8 cellular contexts compared by ENCODE assay signal in the genomic region with DNA sequence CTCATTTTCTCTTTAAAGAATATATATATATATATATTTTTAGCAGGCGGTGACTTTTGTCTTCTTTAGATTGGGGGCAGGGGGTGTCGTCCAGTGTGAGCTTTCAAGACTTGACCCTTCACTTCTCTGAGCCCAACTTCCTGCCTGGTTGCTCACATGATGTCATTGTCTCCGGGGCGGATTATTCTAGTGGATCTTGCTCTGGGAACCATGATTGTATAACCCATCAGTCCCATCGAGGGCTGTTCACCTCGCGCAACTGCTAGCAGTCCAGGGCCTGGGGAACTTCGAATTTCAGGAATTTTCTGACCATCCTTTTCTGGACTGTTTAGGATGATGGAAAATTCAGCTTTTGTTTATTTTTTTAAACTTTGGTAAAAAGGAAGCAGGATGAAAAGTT. TPM values are rescaled to one million over a fixed set of nuclear protein-coding genes. Genes with fewer than 3 reads are reported as not detected.
DNase-seq lines count a peak whose midpoint lies in the region; ATAC-seq and TF ChIP-seq lines count a peak whose summit lies in the region.

No MANE protein-coding gene starts in this region.

- DNase-seq in DMS79 (lab: John Stamatoyannopoulos, UW) (peak; percentile 8), SKM-1 treated with dmso at 0.1 percent for 144 hours (lab: John Stamatoyannopoulos, UW; ENCODE audit: unreplicated experiment) (peak; percentile 59), memory B cell (ENCODE audit: low spot score in 2 of 2) (no peak), tibial artery (peak in 1 of 2 donors; percentile 63)

- peak overlapping the region; percentile 81 for H3K4me3 ChIP-seq in endocrine pancreas (ENCODE audit: control insufficient read depth, insufficient read depth, low read length)
- H3K4me3 ChIP-seq in tibial artery, result peak overlapping the region; percentile 97 to 100

- H3K27ac ChIP-seq in tibial artery, result peak overlapping the region; percentile 89 to 91

- H3K27ac Mint-ChIP-seq in IgD-negative memory B cell (peak overlapping the region; percentile 45 to 91 (median 72)), memory B cell (peak overlapping the region; percentile 69)

- H3K4me1 Mint-ChIP-seq in IgD-negative memory B cell, result peaks cover 16 to 30% (median 26%) of the 10 kb centered on the region in 3 donors
- peaks cover 28% of the 10 kb centered on the region for H3K4me1 Mint-ChIP-seq in memory B cell

- H3K9me3 Mint-ChIP-seq in IgD-negative memory B cell (no peaks in the 10 kb centered on the region), memory B cell (no peaks in the 10 kb centered on the region)

- H3K4me1 ChIP-seq in endocrine pancreas (ENCODE audit: control insufficient read depth, insufficient read depth, low read length) (no peaks in the 10 kb centered on the region), tibial artery (peaks cover 0 to 48% (median 19%) of the 10 kb centered on the region in 4 donors)

- H3K36me3 Mint-ChIP-seq in IgD-negative memory B cell (no peaks in the 10 kb centered on the region), memory B cell (peaks cover 2% of the 10 kb centered on the region)

- no peak overlapping the region for H3K9ac ChIP-seq in endocrine pancreas (ENCODE audit: control insufficient read depth, insufficient read depth, low read length)

- no peaks in the 10 kb centered on the region for H3K27me3 Mint-ChIP-seq in IgD-negative memory B cell
- no peaks in the 10 kb centered on the region for H3K27me3 Mint-ChIP-seq in memory B cell

- peak; percentile 32 for ATAC-seq in GM21390 (IDR thresholded peaks at IDR 0.05; ENCODE audit: unreplicated experiment)
- ATAC-seq in memory B cell (ENCODE audit: low read depth), result no peak
- no peak for ATAC-seq in HG02970 (IDR thresholded peaks at IDR 0.05; ENCODE audit: low FRiP score, unreplicated experiment)

- H3K27me3 ChIP-seq in endocrine pancreas (ENCODE audit: control insufficient read depth, insufficient read depth, low read length) (no peaks in the 10 kb centered on the region), tibial artery (no peaks in the 10 kb centered on the region)

- H3K4me3 Mint-ChIP-seq in IgD-negative memory B cell (peak overlapping the region; percentile 82 to 97 (median 92)), memory B cell (peak overlapping the region; percentile 87)

- H3K36me3 ChIP-seq in endocrine pancreas (ENCODE audit: control insufficient read depth, insufficient read depth, low read length) (no peaks in the 10 kb centered on the region), tibial artery (no peaks in the 10 kb centered on the region)

- TF ChIP-seq CTCF in tibial artery (IDR thresholded peaks at IDR 0.05), result no peak

- intact Hi-C loops in tibial artery (cut with DNase I; ENCODE audit: low total_unique reads), result loop anchor here (5.0 kb wide), 2 partner anchors 72 to 178 kb away; a partner anchor contains a TSS

- H3K9me3 ChIP-seq in endocrine pancreas (ENCODE audit: control insufficient read depth, low read length) (no peaks in the 10 kb centered on the region), tibial artery (no peaks in the 10 kb centered on the region)

RNA-seq across cellular contexts. Expression of a gene that starts 1.0 kb away (rescaled TPM):
- 4.7 TPM for polyA plus RNA-seq in IgD-negative memory B cell

Comparison
In these comparisons a context has a peak if more than half of its experiments do, and no peak if none do; other contexts are left out.
1. DNase-seq: peak in DMS79 (single experiment) and SKM-1 treated with dmso at 0.1 percent for 144 hours (single experiment); none in memory B cell (0 of 2).